ENCODE assay signal across 1 cellular context in the genomic region with DNA sequence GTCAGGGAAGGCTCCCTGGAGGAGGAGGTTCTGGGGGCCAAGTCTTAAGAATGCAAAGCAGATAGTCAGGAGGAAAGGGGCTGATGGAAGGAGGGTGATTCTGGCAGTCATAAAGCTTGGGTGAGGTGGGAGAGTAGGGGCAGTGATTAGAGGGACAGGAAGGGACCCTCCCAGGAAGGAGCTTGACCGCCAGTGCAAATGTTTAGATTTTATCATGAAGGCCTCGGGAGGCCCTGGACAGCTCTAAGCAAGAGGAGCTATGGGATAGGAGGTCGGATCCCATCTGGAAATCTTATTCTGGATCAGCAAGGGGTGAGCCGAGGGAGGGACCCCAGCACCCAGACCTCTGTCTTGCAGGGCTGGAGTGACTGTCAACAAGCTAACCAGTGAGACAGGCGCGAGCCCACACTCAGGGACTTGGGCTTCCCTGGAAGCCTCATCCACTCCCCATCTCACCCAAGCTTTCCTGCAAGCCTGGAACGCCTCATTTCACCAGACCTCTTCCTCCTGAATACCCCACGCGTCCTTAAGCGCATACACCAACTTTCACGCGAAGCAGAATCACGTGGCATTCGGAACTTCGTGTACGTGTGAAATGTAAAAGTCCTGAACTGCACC.
TF ChIP-seq lines count a peak whose summit lies in the region.

No MANE protein-coding gene starts in this region.

TF ChIP-seq in IMR-90, 13 proteins besides CTCF, POLR2A, EP300 and RAD21 (continued from another document):
- TF ChIP-seq CHD1 (IDR thresholded peaks at IDR 0.05; ENCODE audit: low read depth, low read length) (no peak), CEBPB (IDR thresholded peaks at IDR 0.05; ENCODE audit: low read depth, low read length) (no peak), MAZ (IDR thresholded peaks at IDR 0.05; ENCODE audit: borderline replicate concordance, low read depth, low read length) (no peak), RCOR1 (IDR thresholded peaks at IDR 0.05; ENCODE audit: insufficient replicate concordance, low read length) (no peak), SMC3 (IDR thresholded peaks at IDR 0.05; ENCODE audit: low read depth, low read length) (no peak), BHLHE40 (IDR thresholded peaks at IDR 0.05; ENCODE audit: low read depth, low read length) (no peak), FOS (IDR thresholded peaks at IDR 0.05; ENCODE audit: low read depth, low read length) (no peak), MXI1 (IDR thresholded peaks at IDR 0.05; ENCODE audit: borderline replicate concordance, low read depth, low read length) (no peak), RFX5 (IDR thresholded peaks at IDR 0.05; ENCODE audit: low read depth, low read length) (no peak), MAFK (IDR thresholded peaks at IDR 0.05; ENCODE audit: low read depth, low read length) (no peak)
- TF ChIP-seq, protein P1, sequence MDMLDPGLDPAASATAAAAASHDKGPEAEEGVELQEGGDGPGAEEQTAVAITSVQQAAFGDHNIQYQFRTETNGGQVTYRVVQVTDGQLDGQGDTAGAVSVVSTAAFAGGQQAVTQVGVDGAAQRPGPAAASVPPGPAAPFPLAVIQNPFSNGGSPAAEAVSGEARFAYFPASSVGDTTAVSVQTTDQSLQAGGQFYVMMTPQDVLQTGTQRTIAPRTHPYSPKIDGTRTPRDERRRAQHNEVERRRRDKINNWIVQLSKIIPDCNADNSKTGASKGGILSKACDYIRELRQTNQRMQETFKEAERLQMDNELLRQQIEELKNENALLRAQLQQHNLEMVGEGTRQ (IDR thresholded peaks at IDR 0.05; ENCODE audit: low read depth, low read length), result no peak
- TF ChIP-seq, protein P2, sequence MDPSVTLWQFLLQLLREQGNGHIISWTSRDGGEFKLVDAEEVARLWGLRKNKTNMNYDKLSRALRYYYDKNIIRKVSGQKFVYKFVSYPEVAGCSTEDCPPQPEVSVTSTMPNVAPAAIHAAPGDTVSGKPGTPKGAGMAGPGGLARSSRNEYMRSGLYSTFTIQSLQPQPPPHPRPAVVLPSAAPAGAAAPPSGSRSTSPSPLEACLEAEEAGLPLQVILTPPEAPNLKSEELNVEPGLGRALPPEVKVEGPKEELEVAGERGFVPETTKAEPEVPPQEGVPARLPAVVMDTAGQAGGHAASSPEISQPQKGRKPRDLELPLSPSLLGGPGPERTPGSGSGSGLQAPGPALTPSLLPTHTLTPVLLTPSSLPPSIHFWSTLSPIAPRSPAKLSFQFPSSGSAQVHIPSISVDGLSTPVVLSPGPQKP (IDR thresholded peaks at IDR 0.05; ENCODE audit: borderline replicate concordance, low read depth, low read length), result no peak
